8 cellular contexts compared by ENCODE assay signal in the genomic region with DNA sequence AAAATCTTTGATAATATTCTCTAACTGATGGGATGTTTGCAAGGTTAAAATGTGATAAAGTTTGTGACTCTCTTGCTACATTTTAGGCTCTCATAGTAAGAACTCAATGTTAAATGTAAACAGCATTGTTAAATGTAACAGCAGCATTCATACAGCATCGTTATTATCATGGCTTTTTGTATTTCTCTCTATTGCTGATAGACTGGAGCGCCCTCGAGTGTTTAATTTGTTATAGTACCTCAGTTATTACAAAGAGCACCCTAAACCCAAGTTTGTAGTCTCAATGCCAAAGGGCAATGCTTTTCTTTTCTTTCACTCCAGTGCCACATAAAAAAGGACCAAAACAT. TPM values are rescaled to one million over a fixed set of nuclear protein-coding genes. Genes with fewer than 3 reads are reported as not detected.
DNase-seq lines count a peak whose midpoint lies in the region; ATAC-seq, FAIRE-seq and TF ChIP-seq lines count a peak whose summit lies in the region.

No MANE protein-coding gene starts in this region.

- H3K4me3 ChIP-seq in bronchial epithelial cell (ENCODE audit: low read depth, low read length): no peak overlapping the region
- H3K4me3 ChIP-seq in neural cell (ENCODE audit: low read length): no peak overlapping the region

- no peak overlapping the region for H3K27ac ChIP-seq in neural cell (ENCODE audit: low read length)

- no peaks in the 10 kb centered on the region for H3K9me3 Mint-ChIP-seq in activated CD4-positive, alpha-beta T cell treated with anti-CD3 and anti-CD28 coated beads for 36 hours (ENCODE audit: low read depth)
- H3K9me3 Mint-ChIP-seq in activated T-helper 2 cell treated with anti-CD3 and anti-CD28 coated beads, Interferon-gamma antibody, Interleukin-2, Interleukin-4, amounts not matched to agents 10 μg/mL and 5 μg/mL and 100 μg/mL, durations not matched to agents 14 hours and 24 hours and 36 hours: no peaks in the 10 kb centered on the region
- H3K9me3 Mint-ChIP-seq in activated T-helper 1 cell treated with anti-CD3 and anti-CD28 coated beads, Interleukin-12 subunit alpha, Interleukin-12 subunit beta, Interleukin-2, Interleukin-4 antibody, amounts not matched to agents 30 ng/mL and 10 ng/mL and 1 ng/mL, durations not matched to agents 14 hours and 24 hours and 36 hours: no peaks in the 10 kb centered on the region

- no peaks in the 10 kb centered on the region for H3F3A ChIP-seq in neural cell (ENCODE audit: insufficient read depth, low read length, poor library complexity, severe bottlenecking)

- H3K4me1 Mint-ChIP-seq in activated CD4-positive, alpha-beta T cell treated with anti-CD3 and anti-CD28 coated beads for 36 hours: no peaks in the 10 kb centered on the region
- no peaks in the 10 kb centered on the region for H3K4me1 Mint-ChIP-seq in activated T-helper 2 cell treated with anti-CD3 and anti-CD28 coated beads, Interferon-gamma antibody, Interleukin-2, Interleukin-4, amounts not matched to agents 10 μg/mL and 5 μg/mL and 100 μg/mL, durations not matched to agents 14 hours and 24 hours and 36 hours (ENCODE audit: low read depth)
- no peaks in the 10 kb centered on the region for H3K4me1 Mint-ChIP-seq in activated T-helper 1 cell treated with anti-CD3 and anti-CD28 coated beads, Interleukin-12 subunit alpha, Interleukin-12 subunit beta, Interleukin-2, Interleukin-4 antibody, amounts not matched to agents 30 ng/mL and 10 ng/mL and 1 ng/mL, durations not matched to agents 14 hours and 24 hours and 36 hours (ENCODE audit: low read depth)

- no peaks in the 10 kb centered on the region for H3K36me3 ChIP-seq in bronchial epithelial cell (ENCODE audit: control insufficient read depth, insufficient read depth, low read length)
- H3K36me3 ChIP-seq in neural cell (ENCODE audit: insufficient read depth, low read length): no peaks in the 10 kb centered on the region

- H3K27me3 Mint-ChIP-seq in activated CD4-positive, alpha-beta T cell treated with anti-CD3 and anti-CD28 coated beads for 36 hours: no peaks in the 10 kb centered on the region
- H3K27me3 Mint-ChIP-seq in activated T-helper 2 cell treated with anti-CD3 and anti-CD28 coated beads, Interferon-gamma antibody, Interleukin-2, Interleukin-4, amounts not matched to agents 10 μg/mL and 5 μg/mL and 100 μg/mL, durations not matched to agents 14 hours and 24 hours and 36 hours (ENCODE audit: low read depth): no peaks in the 10 kb centered on the region
- peaks cover 2% of the 10 kb centered on the region for H3K27me3 Mint-ChIP-seq in activated T-helper 1 cell treated with anti-CD3 and anti-CD28 coated beads, Interleukin-12 subunit alpha, Interleukin-12 subunit beta, Interleukin-2, Interleukin-4 antibody, amounts not matched to agents 30 ng/mL and 10 ng/mL and 1 ng/mL, durations not matched to agents 14 hours and 24 hours and 36 hours (ENCODE audit: insufficient read depth)

- peak; percentile 47 for ATAC-seq in activated CD4-positive, alpha-beta T cell treated with anti-CD3 and anti-CD28 coated beads for 36 hours
- no peak for ATAC-seq in HG03354 (IDR thresholded peaks at IDR 0.05; ENCODE audit: poor library complexity, severe bottlenecking, unreplicated experiment)

- H3K79me2 ChIP-seq in neural cell (replicated peaks; ENCODE audit: insufficient read depth, low read length): no peaks in the 10 kb centered on the region

- no peak overlapping the region for H3K4me2 ChIP-seq in neural cell (ENCODE audit: low read length)

- no peak overlapping the region for H2AFZ ChIP-seq in neural cell (ENCODE audit: low read depth, low read length)

- no peaks in the 10 kb centered on the region for H3K9me3 ChIP-seq in neural cell (ENCODE audit: low read length)

- no peaks in the 10 kb centered on the region for H4K20me1 ChIP-seq in neural cell (ENCODE audit: insufficient read depth)

- H3K27ac Mint-ChIP-seq in activated CD4-positive, alpha-beta T cell treated with anti-CD3 and anti-CD28 coated beads for 36 hours: no peak overlapping the region
- H3K27ac Mint-ChIP-seq in activated T-helper 2 cell treated with anti-CD3 and anti-CD28 coated beads, Interferon-gamma antibody, Interleukin-2, Interleukin-4, amounts not matched to agents 10 μg/mL and 5 μg/mL and 100 μg/mL, durations not matched to agents 14 hours and 24 hours and 36 hours: no peak overlapping the region
- H3K27ac Mint-ChIP-seq in activated T-helper 1 cell treated with anti-CD3 and anti-CD28 coated beads, Interleukin-12 subunit alpha, Interleukin-12 subunit beta, Interleukin-2, Interleukin-4 antibody, amounts not matched to agents 30 ng/mL and 10 ng/mL and 1 ng/mL, durations not matched to agents 14 hours and 24 hours and 36 hours: no peak overlapping the region

- no peak for FAIRE-seq in bronchial epithelial cell (lab: Jason Lieb, UNC)

- no peak overlapping the region for H3K4me3 Mint-ChIP-seq in activated CD4-positive, alpha-beta T cell treated with anti-CD3 and anti-CD28 coated beads for 36 hours
- no peak overlapping the region for H3K4me3 Mint-ChIP-seq in activated T-helper 2 cell treated with anti-CD3 and anti-CD28 coated beads, Interferon-gamma antibody, Interleukin-2, Interleukin-4, amounts not matched to agents 10 μg/mL and 5 μg/mL and 100 μg/mL, durations not matched to agents 14 hours and 24 hours and 36 hours (ENCODE audit: low read depth)
- no peak overlapping the region for H3K4me3 Mint-ChIP-seq in activated T-helper 1 cell treated with anti-CD3 and anti-CD28 coated beads, Interleukin-12 subunit alpha, Interleukin-12 subunit beta, Interleukin-2, Interleukin-4 antibody, amounts not matched to agents 30 ng/mL and 10 ng/mL and 1 ng/mL, durations not matched to agents 14 hours and 24 hours and 36 hours

- TF ChIP-seq CTCF in bronchial epithelial cell (IDR thresholded peaks at IDR 0.05; ENCODE audit: insufficient read depth, low read length, severe bottlenecking): peak; percentile 47
- TF ChIP-seq CTCF in neural cell (IDR thresholded peaks at IDR 0.05; ENCODE audit: poor library complexity, severe bottlenecking): peak; percentile 73

- H3K36me3 Mint-ChIP-seq in activated CD4-positive, alpha-beta T cell treated with anti-CD3 and anti-CD28 coated beads for 36 hours (ENCODE audit: low read depth): no peaks in the 10 kb centered on the region
- no peaks in the 10 kb centered on the region for H3K36me3 Mint-ChIP-seq in activated T-helper 2 cell treated with anti-CD3 and anti-CD28 coated beads, Interferon-gamma antibody, Interleukin-2, Interleukin-4, amounts not matched to agents 10 μg/mL and 5 μg/mL and 100 μg/mL, durations not matched to agents 14 hours and 24 hours and 36 hours (ENCODE audit: low read depth)
- no peaks in the 10 kb centered on the region for H3K36me3 Mint-ChIP-seq in activated T-helper 1 cell treated with anti-CD3 and anti-CD28 coated beads, Interleukin-12 subunit alpha, Interleukin-12 subunit beta, Interleukin-2, Interleukin-4 antibody, amounts not matched to agents 30 ng/mL and 10 ng/mL and 1 ng/mL, durations not matched to agents 14 hours and 24 hours and 36 hours (ENCODE audit: low read depth)

- POLR2A ChIA-PET in activated CD4-positive, alpha-beta T cell treated with anti-CD3 and anti-CD28 coated beads for 36 hours (lab: Charles Lee): no interaction called here

- TF ChIP-seq RAD21 in neural cell (conservative IDR thresholded peaks at IDR 0.05): peak; percentile 72

- intact Hi-C loops in activated CD4-positive, alpha-beta T cell treated with anti-CD3 and anti-CD28 coated beads for 36 hours (cut with DNase I, micrococcal nuclease): loop anchor here (1.0 to 5.0 kb wide), 4 partner anchors 72 to 246 kb away; no protein-coding TSS in a partner anchor
- intact Hi-C loops in activated T-helper 2 cell treated with anti-CD3 and anti-CD28 coated beads, Interferon-gamma antibody, Interleukin-2, Interleukin-4, amounts not matched to agents 10 μg/mL and 5 μg/mL and 100 μg/mL, durations not matched to agents 14 hours and 24 hours and 36 hours (cut with micrococcal nuclease): loop anchor here (10.0 kb wide), 1 partner anchor 246 kb away; a partner anchor contains a TSS
- intact Hi-C loops in activated T-helper 1 cell treated with anti-CD3 and anti-CD28 coated beads, Interleukin-12 subunit alpha, Interleukin-12 subunit beta, Interleukin-2, Interleukin-4 antibody, amounts not matched to agents 30 ng/mL and 10 ng/mL and 1 ng/mL, durations not matched to agents 14 hours and 24 hours and 36 hours (cut with micrococcal nuclease): loop anchor here (1.0 kb wide), 1 partner anchor 72 kb away; no protein-coding TSS in a partner anchor

- H3K9me2 ChIP-seq in neural cell (ENCODE audit: insufficient read depth, low read length): no peaks in the 10 kb centered on the region

- CTCF ChIA-PET in activated CD4-positive, alpha-beta T cell treated with anti-CD3 and anti-CD28 coated beads for 36 hours (lab: Charles Lee): interaction anchor here (0.9 to 1.7 kb wide), 3 partner anchors 8 to 77 kb away, joined by 3 to 6 read pairs (median 3); no protein-coding TSS in a partner anchor

- TF ChIP-seq EP300 in neural cell (conservative IDR thresholded peaks at IDR 0.05; ENCODE audit: poor library complexity, severe bottlenecking): no peak

- H3K27me3 ChIP-seq in bronchial epithelial cell (ENCODE audit: control insufficient read depth, insufficient read depth, low read length) (no peaks in the 10 kb centered on the region), neural cell (ENCODE audit: insufficient read depth, low read depth, low read length) (no peaks in the 10 kb centered on the region)

- no peak for DNase-seq in activated CD4-positive, alpha-beta T cell treated with anti-CD3 and anti-CD28 coated beads for 36 hours
- no peak for DNase-seq in activated CD4-positive, alpha-beta T cell treated with anti-CD3 and anti-CD28 coated beads for 1 hour
- DNase-seq in NCI-H2196 (lab: John Stamatoyannopoulos, UW; ENCODE audit: unreplicated experiment): peak; percentile 14
- DNase-seq in bronchial epithelial cell (ENCODE audit: low read depth): peak; percentile 43
- DNase-seq in activated T-helper 2 cell treated with anti-CD3 and anti-CD28 coated beads, Interferon-gamma antibody, Interleukin-2, Interleukin-4, amounts not matched to agents 10 μg/mL and 5 μg/mL and 100 μg/mL, durations not matched to agents 14 hours and 24 hours and 36 hours (ENCODE audit: low spot score): no peak
- DNase-seq in activated T-helper 1 cell treated with anti-CD3 and anti-CD28 coated beads, Interleukin-12 subunit alpha, Interleukin-12 subunit beta, Interleukin-2, Interleukin-4 antibody, amounts not matched to agents 30 ng/mL and 10 ng/mL and 1 ng/mL, durations not matched to agents 14 hours and 24 hours and 36 hours (ENCODE audit: low spot score): no peak

- H3K9ac ChIP-seq in neural cell (ENCODE audit: low read length): no peak overlapping the region

RNA-seq across cellular contexts. Expression of a gene that starts 14.9 kb away (rescaled TPM):
- total RNA-seq in activated CD4-positive, alpha-beta T cell treated with anti-CD3 and anti-CD28 coated beads for 36 hours: 10 to 100 TPM; 18.3 to 21.5 TPM
- total RNA-seq in bronchial epithelial cell: 9.0 and 12.5 TPM in 2 replicates
- polyA plus RNA-seq in neural cell: 10.5 and 11.2 TPM in 2 replicates
- 19.2 and 20.3 TPM in 2 replicates for polyA minus RNA-seq in neural cell
- 19.7 and 20.8 TPM in 2 replicates for total RNA-seq in activated T-helper 2 cell treated with anti-CD3 and anti-CD28 coated beads, Interferon-gamma antibody, Interleukin-2, Interleukin-4, amounts not matched to agents 10 μg/mL and 5 μg/mL and 100 μg/mL, durations not matched to agents 14 hours and 24 hours and 36 hours
- 22.9 and 24.7 TPM in 2 replicates for total RNA-seq in activated T-helper 1 cell treated with anti-CD3 and anti-CD28 coated beads, Interleukin-12 subunit alpha, Interleukin-12 subunit beta, Interleukin-2, Interleukin-4 antibody, amounts not matched to agents 30 ng/mL and 10 ng/mL and 1 ng/mL, durations not matched to agents 14 hours and 24 hours and 36 hours

Comparison
In these comparisons a context has a peak if more than half of its experiments do, and no peak if none do; other contexts are left out.
1. DNase-seq: peak in NCI-H2196 (single experiment) and bronchial epithelial cell (single experiment); none in activated CD4-positive, alpha-beta T cell treated with anti-CD3 and anti-CD28 coated beads for 36 hours (single experiment), activated CD4-positive, alpha-beta T cell treated with anti-CD3 and anti-CD28 coated beads for 1 hour (single experiment), activated T-helper 2 cell treated with anti-CD3 and anti-CD28 coated beads, Interferon-gamma antibody, Interleukin-2, Interleukin-4, amounts not matched to agents 10 μg/mL and 5 μg/mL and 100 μg/mL, durations not matched to agents 14 hours and 24 hours and 36 hours (single experiment) and activated T-helper 1 cell treated with anti-CD3 and anti-CD28 coated beads, Interleukin-12 subunit alpha, Interleukin-12 subunit beta, Interleukin-2, Interleukin-4 antibody, amounts not matched to agents 30 ng/mL and 10 ng/mL and 1 ng/mL, durations not matched to agents 14 hours and 24 hours and 36 hours (single experiment).